Comparison of ENCODE assay signal across 10 cellular contexts in the genomic region with DNA sequence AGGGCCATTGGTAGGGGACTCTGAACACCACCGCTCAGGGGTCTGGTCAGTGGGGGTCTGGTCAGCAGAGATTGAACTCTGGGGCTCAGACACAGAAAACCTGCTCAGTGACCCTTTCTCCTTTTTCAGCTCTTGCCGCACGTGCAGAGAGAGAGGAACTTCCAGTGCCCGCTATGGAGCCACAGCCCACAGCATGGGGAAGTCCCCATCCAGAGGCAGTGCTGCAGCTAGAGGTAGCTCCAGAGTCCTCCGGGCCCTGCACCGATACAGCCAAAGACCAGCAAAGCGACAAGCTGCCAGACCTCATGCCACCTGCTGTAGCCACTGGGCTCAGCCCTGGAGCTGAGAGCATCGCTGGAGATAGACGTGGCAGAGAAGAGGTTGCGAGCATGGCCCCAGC. TPM values are rescaled to one million over a fixed set of nuclear protein-coding genes. Genes with fewer than 3 reads are reported as not detected.
A peak's percentile ranks its signal among the peaks of the same experiment; 100 is the strongest.
DNase-seq lines count a peak whose midpoint lies in the region; ATAC-seq and TF ChIP-seq lines count a peak whose summit lies in the region.
"Not testable (repeated sequence)": the region's sequence is repeated elsewhere in the genome, so short reads cannot be mapped to it uniquely, and the experiment has no call there.
"Had no signal": no experiment of that assay in that cellular context is flagged by ENCODE, and none has a peak within 500 bp of the region (broad histone marks: within the 10 kb centered on the region; RNA-seq: fewer than 3 reads in every experiment).

No MANE protein-coding gene starts in this region.

- not testable (repeated sequence) for H3K27ac ChIP-seq in CD4-positive, CD25-positive, alpha-beta regulatory T cell (ENCODE audit: insufficient read depth, low read length, poor library complexity, severe bottlenecking); upper lobe of right lung

- not testable (repeated sequence) for H3K4me1 ChIP-seq in CD4-positive, CD25-positive, alpha-beta regulatory T cell (ENCODE audit: control insufficient read depth, insufficient read depth, low read length, poor library complexity, severe bottlenecking); mucosa of descending colon (ENCODE audit: low read depth); upper lobe of right lung

- not testable (repeated sequence) for H3K36me3 Mint-ChIP-seq in CD4-positive, CD25-positive, alpha-beta regulatory T cell; T-cell; activated CD8-positive, alpha-beta T cell treated with anti-CD3 and anti-CD28 coated beads, Interleukin-2, amount 10 ng/mL, durations not matched to agents 7 days and 5 days (ENCODE audit: low read depth); activated naive CD8-positive, alpha-beta T cell treated with anti-CD3 and anti-CD28 coated beads, Interleukin-2, amount 50 U/mL, for 24 hours (ENCODE audit: low read depth); stimulated activated memory B cell treated with anti-CD40 and anti-IgM and Interleukin-4, amounts not matched to agents 10 μg/mL and 1 μg/mL and 100 μg/mL, for 72 hours

- not testable (repeated sequence) for H3K27me3 ChIP-seq in CD4-positive, CD25-positive, alpha-beta regulatory T cell (ENCODE audit: control insufficient read depth, insufficient read depth, low read length); upper lobe of right lung

- peaks cover 20% of the 10 kb centered on the region for H3K27me3 Mint-ChIP-seq in CD4-positive, CD25-positive, alpha-beta regulatory T cell
- not testable (repeated sequence) for H3K27me3 Mint-ChIP-seq in T-cell; activated CD8-positive, alpha-beta T cell treated with anti-CD3 and anti-CD28 coated beads, Interleukin-2, amount 10 ng/mL, durations not matched to agents 7 days and 5 days (ENCODE audit: low read depth); activated naive CD8-positive, alpha-beta T cell treated with anti-CD3 and anti-CD28 coated beads, Interleukin-2, amount 50 U/mL, for 24 hours
- H3K27me3 Mint-ChIP-seq in stimulated activated memory B cell treated with anti-CD40 and anti-IgM and Interleukin-4, amounts not matched to agents 10 μg/mL and 1 μg/mL and 100 μg/mL, for 72 hours: peaks cover 26% of the 10 kb centered on the region

- not testable (repeated sequence) for H3K4me3 Mint-ChIP-seq in CD4-positive, CD25-positive, alpha-beta regulatory T cell; T-cell; activated CD8-positive, alpha-beta T cell treated with anti-CD3 and anti-CD28 coated beads, Interleukin-2, amount 10 ng/mL, durations not matched to agents 7 days and 5 days; activated naive CD8-positive, alpha-beta T cell treated with anti-CD3 and anti-CD28 coated beads, Interleukin-2, amount 50 U/mL, for 24 hours; stimulated activated memory B cell treated with anti-CD40 and anti-IgM and Interleukin-4, amounts not matched to agents 10 μg/mL and 1 μg/mL and 100 μg/mL, for 72 hours

- DNase-seq in CD4-positive, CD25-positive, alpha-beta regulatory T cell; T-cell; activated CD8-positive, alpha-beta T cell treated with anti-CD3 and anti-CD28 coated beads, Interleukin-2, amount 10 ng/mL, durations not matched to agents 7 days and 5 days; activated naive CD8-positive, alpha-beta T cell treated with anti-CD3 and anti-CD28 coated beads, Interleukin-2, amount 50 U/mL, for 24 hours; left lobe of liver (ENCODE audit: low spot score); mucosa of descending colon; upper lobe of right lung: not testable (repeated sequence)

- not testable (repeated sequence) for TF ChIP-seq CTCF in mucosa of descending colon (IDR thresholded peaks at IDR 0.05); upper lobe of right lung (IDR thresholded peaks at IDR 0.05)

- H3K27ac Mint-ChIP-seq in CD4-positive, CD25-positive, alpha-beta regulatory T cell; T-cell; activated CD8-positive, alpha-beta T cell treated with anti-CD3 and anti-CD28 coated beads, Interleukin-2, amount 10 ng/mL, durations not matched to agents 7 days and 5 days; activated naive CD8-positive, alpha-beta T cell treated with anti-CD3 and anti-CD28 coated beads, Interleukin-2, amount 50 U/mL, for 24 hours; stimulated activated memory B cell treated with anti-CD40 and anti-IgM and Interleukin-4, amounts not matched to agents 10 μg/mL and 1 μg/mL and 100 μg/mL, for 72 hours: not testable (repeated sequence)

- CTCF ChIA-PET in T-cell (lab: Charles Lee); activated CD8-positive, alpha-beta T cell treated with anti-CD3 and anti-CD28 coated beads, Interleukin-2, amount 10 ng/mL, durations not matched to agents 7 days and 5 days (lab: Charles Lee): not testable (repeated sequence)

- H3K36me3 ChIP-seq in CD4-positive, CD25-positive, alpha-beta regulatory T cell (ENCODE audit: control insufficient read depth, insufficient read depth, low read length); mucosa of descending colon (ENCODE audit: low read depth); upper lobe of right lung: not testable (repeated sequence)

- POLR2A ChIA-PET in T-cell (lab: Charles Lee); activated CD8-positive, alpha-beta T cell treated with anti-CD3 and anti-CD28 coated beads, Interleukin-2, amount 10 ng/mL, durations not matched to agents 7 days and 5 days (lab: Charles Lee): not testable (repeated sequence)

- H3K9me3 ChIP-seq in CD4-positive, CD25-positive, alpha-beta regulatory T cell (ENCODE audit: control insufficient read depth in 2 of 2, low read length in 2 of 2); mucosa of descending colon; upper lobe of right lung: not testable (repeated sequence)

- ATAC-seq in CD4-positive, CD25-positive, alpha-beta regulatory T cell (ENCODE audit: low read depth in 2 of 2): peak; percentile 50 to 60
- peak in 3 of 4 experiments; percentile 50 to 67 (median 55) for ATAC-seq in T-cell (replicated peaks in 1 of 4)
- peak; percentile 58 for ATAC-seq in activated CD8-positive, alpha-beta T cell treated with anti-CD3 and anti-CD28 coated beads, Interleukin-2, amount 10 ng/mL, durations not matched to agents 7 days and 5 days
- ATAC-seq in activated naive CD8-positive, alpha-beta T cell treated with anti-CD3 and anti-CD28 coated beads, Interleukin-2, amount 50 U/mL, for 24 hours: peak; percentile 70
- ATAC-seq in left lobe of liver: peak; percentile 48
- ATAC-seq in mucosa of descending colon: peak; percentile 36
- peak; percentile 85 for ATAC-seq in stimulated activated memory B cell treated with anti-CD40 and anti-IgM and Interleukin-4, amounts not matched to agents 10 μg/mL and 1 μg/mL and 100 μg/mL, for 72 hours
- peak; percentile 85 for ATAC-seq in upper lobe of right lung

- H3K4me1 Mint-ChIP-seq in CD4-positive, CD25-positive, alpha-beta regulatory T cell; T-cell; activated CD8-positive, alpha-beta T cell treated with anti-CD3 and anti-CD28 coated beads, Interleukin-2, amount 10 ng/mL, durations not matched to agents 7 days and 5 days (ENCODE audit: low read depth); activated naive CD8-positive, alpha-beta T cell treated with anti-CD3 and anti-CD28 coated beads, Interleukin-2, amount 50 U/mL, for 24 hours; stimulated activated memory B cell treated with anti-CD40 and anti-IgM and Interleukin-4, amounts not matched to agents 10 μg/mL and 1 μg/mL and 100 μg/mL, for 72 hours: not testable (repeated sequence)

- H3K9me3 Mint-ChIP-seq in CD4-positive, CD25-positive, alpha-beta regulatory T cell; T-cell; activated CD8-positive, alpha-beta T cell treated with anti-CD3 and anti-CD28 coated beads, Interleukin-2, amount 10 ng/mL, durations not matched to agents 7 days and 5 days (ENCODE audit: insufficient read depth); activated naive CD8-positive, alpha-beta T cell treated with anti-CD3 and anti-CD28 coated beads, Interleukin-2, amount 50 U/mL, for 24 hours; stimulated activated memory B cell treated with anti-CD40 and anti-IgM and Interleukin-4, amounts not matched to agents 10 μg/mL and 1 μg/mL and 100 μg/mL, for 72 hours: not testable (repeated sequence)

- not testable (repeated sequence) for H3K4me3 ChIP-seq in CD4-positive, CD25-positive, alpha-beta regulatory T cell (ENCODE audit: low read depth, low read length); mucosa of descending colon; upper lobe of right lung

- intact Hi-C loops in mucosa of descending colon (cut with DNase I, micrococcal nuclease); upper lobe of right lung (cut with DNase I): not testable (repeated sequence)

RNA-seq across cellular contexts. Expression of a gene that starts 11.2 kb away (rescaled TPM):
- total RNA-seq in CD4-positive, CD25-positive, alpha-beta regulatory T cell: not detected
- polyA plus RNA-seq in CD4-positive, CD25-positive, alpha-beta regulatory T cell: under 1 TPM in 1 of 4 donors, not detected in 3; 0.25 TPM
- not detected for total RNA-seq in T-cell
- total RNA-seq in activated CD8-positive, alpha-beta T cell treated with anti-CD3 and anti-CD28 coated beads, Interleukin-2, amount 10 ng/mL, durations not matched to agents 7 days and 5 days: not detected
- 2.2 TPM for total RNA-seq in left lobe of liver
- total RNA-seq in mucosa of descending colon: under 1 TPM in 2 of 3 donors, not detected in 1; 0.13 to 0.23 TPM
- total RNA-seq in upper lobe of right lung: 1.8 TPM
- total RNA-seq: Daoy, GM23248 had no signal
- polyA plus RNA-seq: GM23248 had no signal

RNA-seq across cellular contexts. Expression of a gene that starts 25.4 kb away (rescaled TPM):
- total RNA-seq in CD4-positive, CD25-positive, alpha-beta regulatory T cell: 19.0 TPM
- polyA plus RNA-seq in CD4-positive, CD25-positive, alpha-beta regulatory T cell: 10 to 100 TPM; 31.5 to 44.7 (median 35.9) TPM
- total RNA-seq in T-cell (10 to 100 TPM in 3 of 5 donors, 1 to 10 TPM in 2; 8.3 to 14.7 (median 13.1) TPM), left lobe of liver (439 TPM), mucosa of descending colon (10 to 100 TPM; 30.0 to 49.3 (median 30.9) TPM), upper lobe of right lung (27.8 TPM)
- total RNA-seq in activated CD8-positive, alpha-beta T cell treated with anti-CD3 and anti-CD28 coated beads, Interleukin-2, amount 10 ng/mL, durations not matched to agents 7 days and 5 days: 10 to 100 TPM; 60.7 to 61.8 TPM
